In the genomic region with DNA sequence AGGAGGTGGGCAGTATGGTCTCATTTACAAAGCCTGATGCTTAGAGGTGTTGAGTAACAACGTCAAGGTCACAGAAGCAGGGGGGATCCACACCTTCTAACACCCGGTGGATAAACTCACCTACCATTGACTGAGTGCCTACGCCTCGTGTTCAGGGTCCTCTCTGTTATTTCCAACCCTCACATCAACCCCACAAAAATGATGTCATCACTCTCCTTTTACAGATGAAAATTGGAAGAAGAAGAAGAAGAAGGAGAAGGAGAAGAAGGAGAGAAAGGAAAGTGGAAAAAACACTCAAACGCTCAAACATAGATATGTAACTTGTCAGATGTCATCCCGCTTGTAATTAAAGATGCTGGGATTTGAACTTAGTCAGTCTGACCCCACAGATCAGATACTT, we compare ENCODE assay signal across 12 cellular contexts. TPM values are rescaled to one million over a fixed set of nuclear protein-coding genes. Genes with fewer than 3 reads are reported as not detected.
A peak's percentile ranks its signal among the peaks of the same experiment; 100 is the strongest.
DNase-seq lines count a peak whose midpoint lies in the region; ATAC-seq and TF ChIP-seq lines count a peak whose summit lies in the region.
"Had no signal": no experiment of that assay in that cellular context is flagged by ENCODE, and none has a peak within 500 bp of the region (broad histone marks: within the 10 kb centered on the region; RNA-seq: fewer than 3 reads in every experiment).

No MANE protein-coding gene starts in this region.

- H3K9me3 ChIP-seq in BLaER1: no peaks in the 10 kb centered on the region
- no peaks in the 10 kb centered on the region for H3K9me3 ChIP-seq in Karpas-422 (ENCODE audit: low read length)
- H3K9me3 ChIP-seq in neural cell (ENCODE audit: low read length): no peaks in the 10 kb centered on the region
- no peaks in the 10 kb centered on the region for H3K9me3 ChIP-seq in T-helper 17 cell (ENCODE audit: control insufficient read depth, low read length, poor library complexity, severe bottlenecking)
- H3K9me3 ChIP-seq: heart left ventricle had no signal

- H3K9me2 ChIP-seq in Karpas-422 (replicated peaks; ENCODE audit: insufficient read depth, low read length) (no peaks in the 10 kb centered on the region), neural cell (ENCODE audit: insufficient read depth, low read length) (no peaks in the 10 kb centered on the region)

- H3K4me3 Mint-ChIP-seq in T-helper 17 cell: no peak overlapping the region

- no peak for TF ChIP-seq RAD21 in neural cell (conservative IDR thresholded peaks at IDR 0.05)

- peaks cover 42% of the 10 kb centered on the region for H3K27me3 ChIP-seq in BLaER1
- no peaks in the 10 kb centered on the region for H3K27me3 ChIP-seq in Karpas-422 (ENCODE audit: low read length)
- no peaks in the 10 kb centered on the region for H3K27me3 ChIP-seq in neural cell (ENCODE audit: insufficient read depth, low read depth, low read length)

- peaks cover 7% of the 10 kb centered on the region for H3F3A ChIP-seq in neural cell (ENCODE audit: insufficient read depth, low read length, poor library complexity, severe bottlenecking)

- H3K9ac ChIP-seq in BLaER1 (no peak overlapping the region), Karpas-422 (ENCODE audit: low read length) (peak overlapping the region; percentile 46), neural cell (ENCODE audit: low read length) (peak overlapping the region; percentile 47)

- TF ChIP-seq CTCF in coronary artery (IDR thresholded peaks at IDR 0.05): no peak
- no peak for TF ChIP-seq CTCF in neural cell (IDR thresholded peaks at IDR 0.05; ENCODE audit: poor library complexity, severe bottlenecking)

- ATAC-seq in HG02623 (IDR thresholded peaks at IDR 0.05; ENCODE audit: unreplicated experiment) (no peak), T-helper 17 cell (no peak)

- H3K79me2 ChIP-seq in Karpas-422 (ENCODE audit: low read length): no peaks in the 10 kb centered on the region
- peaks cover 24% of the 10 kb centered on the region for H3K79me2 ChIP-seq in neural cell (replicated peaks; ENCODE audit: insufficient read depth, low read length)

- H3K27ac Mint-ChIP-seq in T-helper 17 cell: no peak overlapping the region
- H3K27ac Mint-ChIP-seq: activated naive CD4-positive, alpha-beta T cell treated with anti-CD3 and anti-CD28 coated beads, Interleukin-2, amount 50 U/mL, for 72 hours had no signal

- H3K36me3 ChIP-seq in BLaER1: no peaks in the 10 kb centered on the region
- H3K36me3 ChIP-seq in Karpas-422 (ENCODE audit: insufficient read depth, low read length): no peaks in the 10 kb centered on the region
- H3K36me3 ChIP-seq in neural cell (ENCODE audit: insufficient read depth, low read length): no peaks in the 10 kb centered on the region
- H3K36me3 ChIP-seq: heart left ventricle, WERI-Rb-1 had no signal

- H2AFZ ChIP-seq in Karpas-422 (ENCODE audit: low read length) (peak overlapping the region; percentile 46; the same call in 1 of the 2 replicates), neural cell (ENCODE audit: low read depth, low read length) (no peak overlapping the region)

- peaks cover 7% of the 10 kb centered on the region; the same call in 1 of the 2 replicates for H4K20me1 ChIP-seq in BLaER1
- H4K20me1 ChIP-seq in Karpas-422 (ENCODE audit: insufficient read depth, low read depth, low read length): no peaks in the 10 kb centered on the region
- no peaks in the 10 kb centered on the region for H4K20me1 ChIP-seq in neural cell (ENCODE audit: insufficient read depth)

- H3K4me3 ChIP-seq in BLaER1 (no peak overlapping the region), Karpas-422 (ENCODE audit: low read length) (peak overlapping the region; percentile 61), coronary artery (peak overlapping the region; percentile 69), neural cell (ENCODE audit: low read length) (peak overlapping the region; percentile 80)

- H3K4me2 ChIP-seq in BLaER1 (peak overlapping the region; percentile 80), Karpas-422 (ENCODE audit: low read depth, low read length, poor library complexity, severe bottlenecking) (peak overlapping the region; percentile 69), neural cell (ENCODE audit: low read length) (peak overlapping the region; percentile 45)

- peaks cover 83% of the 10 kb centered on the region for H3K27me3 Mint-ChIP-seq in T-helper 17 cell

- peaks cover 21% of the 10 kb centered on the region for H3K4me1 Mint-ChIP-seq in T-helper 17 cell

- H3K4me1 ChIP-seq in BLaER1 (peaks cover 59% of the 10 kb centered on the region), Karpas-422 (ENCODE audit: low read length) (peaks cover 47% of the 10 kb centered on the region)

- no peak for DNase-seq in Karpas-422
- no peak for DNase-seq in coronary artery (ENCODE audit: low spot score)
- DNase-seq in nucleus accumbens (lab: John Stamatoyannopoulos, UW): no peak
- no peak for DNase-seq in NCI-H82 (lab: John Stamatoyannopoulos, UW)
- DNase-seq in T-helper 17 cell: no peak
- DNase-seq: SW 1271 had no signal

- H3K27ac ChIP-seq in BLaER1 (no peak overlapping the region), Karpas-422 (ENCODE audit: low read length) (no peak overlapping the region), coronary artery (no peak overlapping the region), neural cell (ENCODE audit: low read length) (peak overlapping the region; percentile 13)
- H3K27ac ChIP-seq: WERI-Rb-1 had no signal

- peaks cover 6% of the 10 kb centered on the region for H3K36me3 Mint-ChIP-seq in T-helper 17 cell (ENCODE audit: low read depth)
- H3K36me3 Mint-ChIP-seq: activated naive CD4-positive, alpha-beta T cell treated with anti-CD3 and anti-CD28 coated beads, Interleukin-2, amount 50 U/mL, for 72 hours had no signal

- no peak for TF ChIP-seq EP300 in neural cell (conservative IDR thresholded peaks at IDR 0.05; ENCODE audit: poor library complexity, severe bottlenecking)

TF ChIP-seq in neural cell, 6 proteins besides CTCF, POLR2A, EP300 and RAD21:
- TF ChIP-seq TAF1 (IDR thresholded peaks at IDR 0.05; ENCODE audit: low read depth) (no peak), POLR2AphosphoS5 (IDR thresholded peaks at IDR 0.05) (no peak), SMC3 (conservative IDR thresholded peaks at IDR 0.05; ENCODE audit: poor library complexity) (no peak), EZH2 (IDR thresholded peaks at IDR 0.05; ENCODE audit: borderline replicate concordance, insufficient read depth, low read length, poor library complexity, severe bottlenecking) (no peak), MXI1 (conservative IDR thresholded peaks at IDR 0.05; ENCODE audit: poor library complexity, severe bottlenecking) (no peak)
- TF ChIP-seq, protein P1, sequence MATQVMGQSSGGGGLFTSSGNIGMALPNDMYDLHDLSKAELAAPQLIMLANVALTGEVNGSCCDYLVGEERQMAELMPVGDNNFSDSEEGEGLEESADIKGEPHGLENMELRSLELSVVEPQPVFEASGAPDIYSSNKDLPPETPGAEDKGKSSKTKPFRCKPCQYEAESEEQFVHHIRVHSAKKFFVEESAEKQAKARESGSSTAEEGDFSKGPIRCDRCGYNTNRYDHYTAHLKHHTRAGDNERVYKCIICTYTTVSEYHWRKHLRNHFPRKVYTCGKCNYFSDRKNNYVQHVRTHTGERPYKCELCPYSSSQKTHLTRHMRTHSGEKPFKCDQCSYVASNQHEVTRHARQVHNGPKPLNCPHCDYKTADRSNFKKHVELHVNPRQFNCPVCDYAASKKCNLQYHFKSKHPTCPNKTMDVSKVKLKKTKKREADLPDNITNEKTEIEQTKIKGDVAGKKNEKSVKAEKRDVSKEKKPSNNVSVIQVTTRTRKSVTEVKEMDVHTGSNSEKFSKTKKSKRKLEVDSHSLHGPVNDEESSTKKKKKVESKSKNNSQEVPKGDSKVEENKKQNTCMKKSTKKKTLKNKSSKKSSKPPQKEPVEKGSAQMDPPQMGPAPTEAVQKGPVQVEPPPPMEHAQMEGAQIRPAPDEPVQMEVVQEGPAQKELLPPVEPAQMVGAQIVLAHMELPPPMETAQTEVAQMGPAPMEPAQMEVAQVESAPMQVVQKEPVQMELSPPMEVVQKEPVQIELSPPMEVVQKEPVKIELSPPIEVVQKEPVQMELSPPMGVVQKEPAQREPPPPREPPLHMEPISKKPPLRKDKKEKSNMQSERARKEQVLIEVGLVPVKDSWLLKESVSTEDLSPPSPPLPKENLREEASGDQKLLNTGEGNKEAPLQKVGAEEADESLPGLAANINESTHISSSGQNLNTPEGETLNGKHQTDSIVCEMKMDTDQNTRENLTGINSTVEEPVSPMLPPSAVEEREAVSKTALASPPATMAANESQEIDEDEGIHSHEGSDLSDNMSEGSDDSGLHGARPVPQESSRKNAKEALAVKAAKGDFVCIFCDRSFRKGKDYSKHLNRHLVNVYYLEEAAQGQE (IDR thresholded peaks at IDR 0.05; ENCODE audit: borderline replicate concordance): no peak

RNA-seq across cellular contexts. Expression of gene KCNN3, which starts 0.7 kb away (rescaled TPM):
- total RNA-seq in Karpas-422 (2014; rRNA removed; shearing (Covaris generic); ENCODE audit: low replicate concordance): 50.0 and 68.2 TPM in 2 replicates
- 2.2 and 2.4 TPM in 2 replicates for polyA plus RNA-seq in neural cell
- polyA minus RNA-seq in neural cell: 7.1 and 10.3 TPM in 2 replicates
- total RNA-seq in T-helper 17 cell: under 1 TPM; 0.12 to 0.29 TPM

Comparison
In these comparisons a context has a peak if more than half of its experiments do, and no peak if none do; other contexts are left out.
1. RNA of gene KCNN3, which starts 0.7 kb away (total RNA-seq): 50.0 to 68.2 TPM in Karpas-422; 0.12 to 0.29 TPM in T-helper 17 cell; every median in the first group is over 10 times any median in the second.
2. Peak in every context shown above with its lines, with median percentiles within 50 percentile points of each other: H3K4me2 ChIP-seq.